Comparison of ENCODE assay signal across 1 cellular context in genomic region chr10:13340626-13341370, GRCh38.
A peak's percentile ranks its signal among the peaks of the same experiment; 100 is the strongest.
TF ChIP-seq lines count a peak whose summit lies in the region.

No MANE protein-coding gene starts in this region.

TF ChIP-seq in GM12878, 131 proteins besides CTCF, POLR2A, EP300 and RAD21 (continued from another document):
- no peak for TF ChIP-seq ZBTB40 (IDR thresholded peaks at IDR 0.05; ENCODE audit: borderline replicate concordance)
- peak; percentile 56; the same call in 1 of the 2 replicates for TF ChIP-seq IKZF1 (conservative IDR thresholded peaks at IDR 0.05)
- TF ChIP-seq KDM1A (IDR thresholded peaks at IDR 0.05; ENCODE audit: borderline replicate concordance), result no peak
- TF ChIP-seq JUND (IDR thresholded peaks at IDR 0.05; ENCODE audit: low read depth, low read length), result no peak
- TF ChIP-seq ZBED1 (IDR thresholded peaks at IDR 0.05; ENCODE audit: borderline replicate concordance), result no peak
- TF ChIP-seq MYB (IDR thresholded peaks at IDR 0.05; ENCODE audit: borderline replicate concordance, low read depth, low read length), result no peak
- TF ChIP-seq POLR2AphosphoS2 (IDR thresholded peaks at IDR 0.05; ENCODE audit: low read depth, low read length), result no peak
- TF ChIP-seq ELK1 (IDR thresholded peaks at IDR 0.05; ENCODE audit: low read depth, low read length), result no peak
- 0 out of 2 replicates have a peak, but pooled peaks have one; percentile 30 for TF ChIP-seq NR2F1 (conservative IDR thresholded peaks at IDR 0.05)
